In genomic region chr3:153221748-153222162, GRCh38 we compare ENCODE assay signal across 8 cellular contexts. TPM values are rescaled to one million over a fixed set of nuclear protein-coding genes. Genes with fewer than 3 reads are reported as not detected.
DNase-seq lines count a peak whose midpoint lies in the region; ATAC-seq and TF ChIP-seq lines count a peak whose summit lies in the region.

No MANE protein-coding gene starts in this region.

- H3K4me1 ChIP-seq in heart left ventricle (peaks cover 0 to 38% (median 8%) of the 10 kb centered on the region in 12 donors), vagina (no peaks in the 10 kb centered on the region)

- H3K36me3 ChIP-seq in heart left ventricle, result no peaks in the 10 kb centered on the region
- H3K36me3 ChIP-seq in vagina, result no peaks in the 10 kb centered on the region

- peak; percentile 98 for DNase-seq in SIG-M5 treated with dmso at 0.1 percent for 504 hours (lab: John Stamatoyannopoulos, UW; ENCODE audit: unreplicated experiment)
- peak; percentile 60 for DNase-seq in activated naive CD4-positive, alpha-beta T cell treated with Interleukin-2 at 50 U/mL for 16 hours
- peak; percentile 70 to 77 (median 73) for DNase-seq in heart left ventricle
- DNase-seq in NAMALWA (ENCODE audit: low spot score), result no peak
- DNase-seq in vagina (ENCODE audit: extremely low spot score in 2 of 2), result no peak

- WGBS in heart left ventricle, 4 donors, result 10 to 14% (median 13%) methylated on average over 9 of the region's 9 CpGs

- TF ChIP-seq POLR2A in heart left ventricle (IDR thresholded peaks at IDR 0.05) (no peak), vagina (IDR thresholded peaks at IDR 0.05) (no peak)

- ATAC-seq in GM18511 (IDR thresholded peaks at IDR 0.05; ENCODE audit: unreplicated experiment) (peak; percentile 92), HG03039 (IDR thresholded peaks at IDR 0.05; ENCODE audit: unreplicated experiment) (peak; percentile 94), heart left ventricle (peak; percentile 97 to 100 (median 100))

- H3K27ac ChIP-seq in heart left ventricle, result peak overlapping the region; percentile 40 to 95 (median 68)
- peak overlapping the region in 19 of 21 experiments; percentile 34 to 91 (median 77) for H3K27ac ChIP-seq in skin epidermis
- H3K27ac ChIP-seq in vagina, result no peak overlapping the region

- H3K27me3 ChIP-seq in heart left ventricle, result no peaks in the 10 kb centered on the region
- H3K27me3 ChIP-seq in vagina, result no peaks in the 10 kb centered on the region

- intact Hi-C loops in heart left ventricle (cut with DNase I) (loop anchor here in 5 of 10 donors (5.0 to 10.0 kb wide), 4 partner anchors 47 to 63 kb away; partner anchors contain the start of gene RAP2B (in 3 of the 5)), vagina (cut with DNase I) (no loop called here)

- TF ChIP-seq CTCF in heart left ventricle (IDR thresholded peaks at IDR 0.05) (no peak), vagina (IDR thresholded peaks at IDR 0.05) (no peak)

- H3K9me3 ChIP-seq in heart left ventricle, result no peaks in the 10 kb centered on the region
- no peaks in the 10 kb centered on the region for H3K9me3 ChIP-seq in vagina

- H3K4me3 ChIP-seq in heart left ventricle, result peak overlapping the region in 5 of 12 donors; percentile 1 to 17 (median 11)
- H3K4me3 ChIP-seq in skin epidermis, result no peak overlapping the region
- no peak overlapping the region for H3K4me3 ChIP-seq in vagina

RNA-seq across cellular contexts. Expression of gene RAP2B, which starts 59.7 kb away (rescaled TPM):
- total RNA-seq in heart left ventricle (10 to 100 TPM in 2 of 9 donors, 1 to 10 TPM in 7; 2.4 to 23.8 (median 3.8) TPM), vagina (16.0 TPM)
- 1 to 10 TPM in 1 of 2 donors, under 1 TPM in 1; 0.99 to 1.5 TPM for polyA plus RNA-seq in heart left ventricle

Comparison
In these comparisons a context has a peak if more than half of its experiments do, and no peak if none do; other contexts are left out.
1. DNase-seq: peak in SIG-M5 treated with dmso at 0.1 percent for 504 hours (single experiment), activated naive CD4-positive, alpha-beta T cell treated with Interleukin-2 at 50 U/mL for 16 hours (single experiment) and heart left ventricle (5 of 5); none in NAMALWA (single experiment) and vagina (0 of 2).
2. Peak in every context shown above with its lines, with median percentiles within 50 percentile points of each other: ATAC-seq.